13 cellular contexts compared by ENCODE assay signal in genomic region chr12:43407816-43408645, GRCh38.
A peak's percentile ranks its signal among the peaks of the same experiment; 100 is the strongest.
DNase-seq lines count a peak whose midpoint lies in the region; ATAC-seq, FAIRE-seq and TF ChIP-seq lines count a peak whose summit lies in the region.
"Had no signal": no experiment of that assay in that cellular context is flagged by ENCODE, and none has a peak within 500 bp of the region (broad histone marks: within the 10 kb centered on the region; RNA-seq: fewer than 3 reads in every experiment).

No MANE protein-coding gene starts in this region.

- H3K36me3 ChIP-seq in bronchial epithelial cell (ENCODE audit: control insufficient read depth, insufficient read depth, low read length) (no peaks in the 10 kb centered on the region), aorta (ENCODE audit: control insufficient read depth in 1 of 2, insufficient read depth in 2 of 2, low read length in 1 of 2) (no peaks in the 10 kb centered on the region)
- H3K36me3 ChIP-seq: prostate gland had no signal

- DNase-seq in AG10803 (ENCODE audit: low read depth) = peak; percentile 4
- peak; percentile 18 for DNase-seq in bronchial epithelial cell (ENCODE audit: low read depth)
- no peak for DNase-seq in HuH-7 (ENCODE audit: low spot score)
- no peak for DNase-seq in aorta
- no peak for DNase-seq in UCSD-AML1 (lab: John Stamatoyannopoulos, UW; ENCODE audit: unreplicated experiment)
- DNase-seq in SHP77 treated with DMSO at 0.1 percent for 48 hours (lab: John Stamatoyannopoulos, UW) = no peak
- DNase-seq: activated CD4-positive, alpha-beta T cell treated with anti-CD3 and anti-CD28 coated beads, Interleukin-2, amount 50 U/mL, for 48 hours; cerebellar nuclear complex had no signal

- no peak overlapping the region for H3K27ac ChIP-seq in aorta (ENCODE audit: low read depth in 1 of 2, low read length in 2 of 2)
- H3K27ac ChIP-seq: prostate gland had no signal

- no peak overlapping the region for H3K4me3 ChIP-seq in AG10803 (ENCODE audit: low read length)
- H3K4me3 ChIP-seq in bronchial epithelial cell (ENCODE audit: low read depth, low read length) = no peak overlapping the region
- H3K4me3 ChIP-seq in aorta (ENCODE audit: low read length in 2 of 2) = no peak overlapping the region
- H3K4me3 ChIP-seq: K562, prostate gland had no signal

- FAIRE-seq in bronchial epithelial cell (lab: Jason Lieb, UNC) = no peak
- FAIRE-seq: GM18507, K562 had no signal

- H3K9me3 ChIP-seq in aorta (ENCODE audit: control insufficient read depth, low read length) = no peaks in the 10 kb centered on the region
- H3K9me3 ChIP-seq: prostate gland had no signal

- peak; percentile 56 for ATAC-seq in GM19467 (IDR thresholded peaks at IDR 0.05; ENCODE audit: unreplicated experiment)
- peak; percentile 69 for ATAC-seq in HG03095 (IDR thresholded peaks at IDR 0.05; ENCODE audit: unreplicated experiment)
- ATAC-seq in aorta (ENCODE audit: low FRiP score) = no peak
- ATAC-seq: K562 had no signal

- intact Hi-C loops in aorta (cut with DNase I) = no loop called here

- no peaks in the 10 kb centered on the region for H3K27me3 ChIP-seq in bronchial epithelial cell (ENCODE audit: control insufficient read depth, insufficient read depth, low read length)
- H3K27me3 ChIP-seq in aorta (ENCODE audit: control insufficient read depth in 1 of 2, insufficient read depth in 2 of 2, low read length in 1 of 2) = no peaks in the 10 kb centered on the region

- TF ChIP-seq CTCF in AG10803 (conservative IDR thresholded peaks at IDR 0.05; ENCODE audit: low read length) (no peak), bronchial epithelial cell (IDR thresholded peaks at IDR 0.05; ENCODE audit: insufficient read depth, low read length, severe bottlenecking) (no peak)

- 13 to 20% methylated on average over 1 of the region's 1 CpG for WGBS in aorta, 2 donors

- no peaks in the 10 kb centered on the region for H3K4me1 ChIP-seq in aorta (ENCODE audit: control insufficient read depth in 1 of 2, insufficient read depth in 2 of 2, low read length in 2 of 2)
- H3K4me1 ChIP-seq: prostate gland had no signal

Comparison
In these comparisons a context has a peak if more than half of its experiments do, and no peak if none do; other contexts are left out.
1. DNase-seq: peak in AG10803 (single experiment) and bronchial epithelial cell (single experiment); none in HuH-7 (single experiment), aorta (0 of 2), UCSD-AML1 (single experiment) and SHP77 treated with DMSO at 0.1 percent for 48 hours (single experiment).